ENCODE assay signal across 32 cellular contexts in genomic region chr1:50964863-50965262, GRCh38. TPM values are rescaled to one million over a fixed set of nuclear protein-coding genes. Genes with fewer than 3 reads are reported as not detected.
DNase-seq lines count a peak whose midpoint lies in the region; ATAC-seq, FAIRE-seq and TF ChIP-seq lines count a peak whose summit lies in the region.
"Had no signal": no experiment of that assay in that cellular context is flagged by ENCODE, and none has a peak within 500 bp of the region (broad histone marks: within the 10 kb centered on the region; RNA-seq: fewer than 3 reads in every experiment).

No MANE protein-coding gene starts in this region.

- no peaks in the 10 kb centered on the region for H4K20me1 ChIP-seq in K562 (replicated peaks; ENCODE audit: control insufficient read depth, insufficient read depth, low read length)

- in situ Hi-C loops in K562 (cut with MboI) = no loop called here

- FAIRE-seq in K562 (lab: Jason Lieb, UNC) = no peak
- FAIRE-seq: A204.1, A549, D721Med had no signal

- no peaks in the 10 kb centered on the region for H3K9me3 ChIP-seq in CD4-positive, alpha-beta T cell (ENCODE audit: control insufficient read depth, low read length)
- H3K9me3 ChIP-seq in K562 (replicated peaks; ENCODE audit: control insufficient read depth, insufficient read depth, low read depth, low read length) = no peaks in the 10 kb centered on the region
- H3K9me3 ChIP-seq: A549; BE2C; BLaER1; BLaER1 treated with 17β-estradiol and CSF1 and Interleukin-3, amounts not matched to agents 10 nM and 100 nM; Caco-2 had no signal

- intact Hi-C loops in CD4-positive, alpha-beta T cell (cut with DNase I, micrococcal nuclease) = loop anchor here (5.0 to 10.0 kb wide), 5 partner anchors 33 to 1400 kb away; partner anchors contain the start of genes CC2D1B (in 1 of the 2), KTI12 (in 1 of the 2) and RNF11 (in 1 of the 2)
- intact Hi-C loops in K562 (cut with micrococcal nuclease) = loop anchor here (10.0 kb wide), 1 partner anchor 190 kb away; no protein-coding TSS in a partner anchor

- H3K27me3 ChIP-seq in CD4-positive, alpha-beta T cell (ENCODE audit: control insufficient read depth, insufficient read depth, low read length) = no peaks in the 10 kb centered on the region
- no peaks in the 10 kb centered on the region for H3K27me3 ChIP-seq in K562 (ENCODE audit: control insufficient read depth in 2 of 2, insufficient read depth in 2 of 2, low read length in 2 of 2)
- H3K27me3 ChIP-seq: BE2C had no signal

- no peak overlapping the region for H3K9ac ChIP-seq in K562 (ENCODE audit: insufficient read depth in 1 of 2, low read depth in 2 of 2, low read length in 2 of 2)
- H3K9ac ChIP-seq: BLaER1; BLaER1 treated with 17β-estradiol and CSF1 and Interleukin-3, amounts not matched to agents 10 nM and 100 nM had no signal

- DNase-seq in CD4-positive, alpha-beta T cell = no peak
- DNase-seq in K562 (ENCODE audit: extremely low read depth in 1 of 4, low spot score in 3 of 4) (no peak), NCI-H446 (lab: John Stamatoyannopoulos, UW) (no peak)
- DNase-seq: 8988T; ACHN; AML-193; BE2C; C1 segment of cervical spinal cord; Caco-2; Calu3; CD4-positive, alpha-beta memory T cell; CD4-positive, CD25-positive, alpha-beta regulatory T cell; CD8-positive, alpha-beta memory T cell; CD8-positive, alpha-beta T cell; COR-L47; DMS 273 treated with DMSO at 0.1 percent for 48 hours; DMS153; DMS53; DMS79; DMS79 treated with DMSO at 0.1 percent for 48 hours; DND-41; EL had no signal

- H3K79me2 ChIP-seq in K562 (ENCODE audit: control insufficient read depth, insufficient read depth, low read length) = peaks cover 33% of the 10 kb centered on the region

- H3K27ac ChIP-seq in CD4-positive, alpha-beta T cell (ENCODE audit: low read depth, low read length) = no peak overlapping the region
- no peak overlapping the region for H3K27ac ChIP-seq in K562 (ENCODE audit: extremely low read depth, low read depth, low read length)
- H3K27ac ChIP-seq: 22Rv1; A549; BLaER1; BLaER1 treated with 17β-estradiol and CSF1 and Interleukin-3, amounts not matched to agents 10 nM and 100 nM; C4-2B had no signal

- CTCF ChIA-PET in CD4-positive, alpha-beta T cell (lab: Charles Lee) = no interaction called here
- CTCF ChIA-PET in K562 (lab: Yijun Ruan, JAX; ENCODE audit: low intra/inter-chr PET ratio) = no interaction called here

- ATAC-seq in CD4-positive, alpha-beta T cell (ENCODE audit: poor library complexity) = no peak
- ATAC-seq in K562 (no peak), HG02610 (IDR thresholded peaks at IDR 0.05; ENCODE audit: unreplicated experiment) (no peak)
- ATAC-seq: A549; CD8-positive, alpha-beta T cell had no signal

- H2AFZ ChIP-seq in K562 (ENCODE audit: low read depth, low read length) = no peak overlapping the region

- WGBS in K562 (ENCODE audit: insufficient coverage, low coverage, missing lambda C conversion rate) = 97% methylated on average over 11 of the region's 11 CpGs

- no peak overlapping the region for H3K4me3 ChIP-seq in K562
- H3K4me3 ChIP-seq: A549; BLaER1; BLaER1 treated with 17β-estradiol and CSF1 and Interleukin-3, amounts not matched to agents 10 nM and 100 nM had no signal

- H3K4me1 Mint-ChIP-seq in CD4-positive, alpha-beta T cell (ENCODE audit: low read depth) = peaks cover 18% of the 10 kb centered on the region

- no peak for TF ChIP-seq CTCF in CD4-positive, alpha-beta T cell (IDR thresholded peaks at IDR 0.05)
- no peak for TF ChIP-seq CTCF in K562 (IDR thresholded peaks at IDR 0.05 in 2 of 3, conservative IDR thresholded peaks at IDR 0.05 in 1 of 3; ENCODE audit: insufficient read depth in 2 of 3, low read depth in 1 of 3, low read length in 3 of 3)

- no peak for TF ChIP-seq POLR2A in K562 (conservative IDR thresholded peaks at IDR 0.05)

- peaks cover 22% of the 10 kb centered on the region for H3K36me3 Mint-ChIP-seq in CD4-positive, alpha-beta T cell (ENCODE audit: low read depth)
- H3K36me3 Mint-ChIP-seq: CD14-positive monocyte; CD4-positive, CD25-positive, alpha-beta regulatory T cell had no signal

- no peaks in the 10 kb centered on the region for H3K9me3 Mint-ChIP-seq in CD4-positive, alpha-beta T cell
- H3K9me3 Mint-ChIP-seq: CD4-positive, CD25-positive, alpha-beta regulatory T cell; CD8-positive, alpha-beta memory T cell; CD8-positive, alpha-beta T cell had no signal

- H3K4me1 ChIP-seq in K562 (replicated peaks in 1 of 2; ENCODE audit: control insufficient read depth in 2 of 2, insufficient read depth in 2 of 2, low read length in 2 of 2) = peaks cover 11 to 20% of the 10 kb centered on the region in 2 experiments; a peak in 4 of 5 replicates
- H3K4me1 ChIP-seq: BE2C, Caco-2 had no signal

- H3K4me3 Mint-ChIP-seq in CD4-positive, alpha-beta T cell = peak overlapping the region; percentile 38
- H3K4me3 Mint-ChIP-seq: B cell; CD14-positive monocyte; CD4-positive, alpha-beta memory T cell; CD8-positive, alpha-beta T cell had no signal

- no peak overlapping the region for H3K4me2 ChIP-seq in K562 (ENCODE audit: insufficient read depth, low read length)
- H3K4me2 ChIP-seq: A549; BLaER1; BLaER1 treated with 17β-estradiol and CSF1 and Interleukin-3, amounts not matched to agents 10 nM and 100 nM had no signal

- no peak overlapping the region for H3K27ac Mint-ChIP-seq in CD4-positive, alpha-beta T cell
- H3K27ac Mint-ChIP-seq: B cell; CD4-positive, CD25-positive, alpha-beta regulatory T cell; CD8-positive, alpha-beta memory T cell; CD8-positive, alpha-beta T cell had no signal

- POLR2A ChIA-PET in CD4-positive, alpha-beta T cell (lab: Charles Lee) = no interaction called here
- POLR2A ChIA-PET in K562 (lab: Yijun Ruan, JAX) = no interaction called here

- BruUV-seq in K562 (replicated peaks; lab: Mats Ljungman, UMichigan) = no TSS peak

- no peaks in the 10 kb centered on the region for H3K36me3 ChIP-seq in K562 (ENCODE audit: control insufficient read depth, insufficient read depth, low read length)
- H3K36me3 ChIP-seq: BE2C; BLaER1; BLaER1 treated with 17β-estradiol and CSF1 and Interleukin-3, amounts not matched to agents 10 nM and 100 nM had no signal

- H3K27me3 Mint-ChIP-seq in CD4-positive, alpha-beta T cell = no peaks in the 10 kb centered on the region
- H3K27me3 Mint-ChIP-seq: B cell; CD4-positive, alpha-beta memory T cell had no signal

- H3K9me1 ChIP-seq in K562 (ENCODE audit: control insufficient read depth, insufficient read depth, low read length) = no peaks in the 10 kb centered on the region

- TF ChIP-seq RAD21 in K562 (CRISPR knock-in tag; conservative IDR thresholded peaks at IDR 0.05 in 1 of 2, IDR thresholded peaks at IDR 0.05 in 1 of 2) = no peak

- TF ChIP-seq EP300 in K562 (IDR thresholded peaks at IDR 0.05; ENCODE audit: low read length) = no peak

TF ChIP-seq in K562, 482 proteins besides CTCF, POLR2A, EP300 and RAD21:
- TF ChIP-seq CREM (IDR thresholded peaks at IDR 0.05; ENCODE audit: low read depth) (no peak), DACH1 (IDR thresholded peaks at IDR 0.05; ENCODE audit: partially characterized antibody) (peak; percentile 90)

RNA-seq across cellular contexts. Expression of gene FAF1, which starts 4.8 kb away (rescaled TPM):
- total RNA-seq in CD4-positive, alpha-beta T cell = 10 to 100 TPM; 43.5 to 44.0 TPM
- 281 and 434 TPM in 2 replicates for total RNA-seq in K562 (2011; cell fraction: chromatin; rRNA removed; ENCODE audit: low replicate concordance)
- 44.0 and 67.8 TPM in 2 replicates for total RNA-seq in K562 (2011; cell fraction: nucleolus; rRNA removed)
- total RNA-seq in K562 (2011; cell fraction: nucleoplasm; rRNA removed) = 165 and 180 TPM in 2 replicates
- total RNA-seq in K562 (2014; rRNA removed) = 76.3 and 76.7 TPM in 2 replicates
- 225 and 267 TPM in 2 replicates for total RNA-seq in K562 (2014; rRNA removed; fragmentation: Illumina TruSeq; extraction: Trizol)
- 163 and 176 TPM in 2 replicates for total RNA-seq in K562 (2015; rRNA removed; fragmentation: Illumina TruSeq; extraction: Trizol)
- 186 and 190 TPM in 2 replicates for total RNA-seq in K562 (2021)
- 88.2 and 118 TPM in 2 replicates for polyA plus RNA-seq in K562 (2011; rRNA removed)
- polyA plus RNA-seq in K562 (2011; cell fraction: cytosol; rRNA removed) = 12.0 and 44.0 TPM in 2 replicates
- 30.1 and 41.4 TPM in 2 replicates for polyA plus RNA-seq in K562 (2011; cell fraction: nucleus; rRNA removed)
- 144 and 167 TPM in 2 replicates for polyA plus RNA-seq in K562 (2012)
- 186 and 212 TPM in 2 replicates for polyA plus RNA-seq in K562 (2014; fragmentation: Illumina TruSeq; extraction: Trizol)
- polyA plus RNA-seq in K562 (2014; fragmentation: Nextera tagmentation; extraction: Ambion mirVana) = 10 to 100 TPM; 48.7 to 60.9 TPM
- 78.9 and 92.7 TPM in 2 replicates for polyA plus RNA-seq in K562 (2014; rRNA removed)
- polyA minus RNA-seq in K562 (2011; rRNA and poly(A)+ RNA removed) = 295 and 351 TPM in 2 replicates
- 85.8 and 99.9 TPM in 2 replicates for polyA minus RNA-seq in K562 (2011; cell fraction: cytosol; rRNA and poly(A)+ RNA removed)
- 46.4 and 174 TPM in 2 replicates for polyA minus RNA-seq in K562 (2011; cell fraction: nucleus; rRNA and poly(A)+ RNA removed)

RNA-seq across cellular contexts. Expression of gene CDKN2C, which starts 5.2 kb away (rescaled TPM):
- total RNA-seq in CD4-positive, alpha-beta T cell = 1 to 10 TPM; 4.3 to 4.9 TPM
- total RNA-seq in K562 (2011; cell fraction: chromatin; rRNA removed; ENCODE audit: low replicate concordance) = 15.8 and 16.4 TPM in 2 replicates
- total RNA-seq in K562 (2011; cell fraction: nucleolus; rRNA removed) = 19.7 and 20.7 TPM in 2 replicates
- 19.7 and 23.7 TPM in 2 replicates for total RNA-seq in K562 (2011; cell fraction: nucleoplasm; rRNA removed)
- total RNA-seq in K562 (2014; rRNA removed) = 74.3 and 82.0 TPM in 2 replicates
- total RNA-seq in K562 (2014; rRNA removed; fragmentation: Illumina TruSeq; extraction: Trizol) = 38.2 and 41.3 TPM in 2 replicates
- total RNA-seq in K562 (2015; rRNA removed; fragmentation: Illumina TruSeq; extraction: Trizol) = 64.5 and 67.1 TPM in 2 replicates
- 56.7 and 62.2 TPM in 2 replicates for total RNA-seq in K562 (2021)
- polyA plus RNA-seq in K562 (2011; rRNA removed) = 27.0 and 28.5 TPM in 2 replicates
- polyA plus RNA-seq in K562 (2011; cell fraction: cytosol; rRNA removed) = 30.9 and 35.2 TPM in 2 replicates
- polyA plus RNA-seq in K562 (2011; cell fraction: nucleus; rRNA removed) = 17.3 and 17.5 TPM in 2 replicates
- 67.6 and 71.5 TPM in 2 replicates for polyA plus RNA-seq in K562 (2012)
- polyA plus RNA-seq in K562 (2014; fragmentation: Illumina TruSeq; extraction: Trizol) = 40.5 and 45.9 TPM in 2 replicates
- polyA plus RNA-seq in K562 (2014; fragmentation: Nextera tagmentation; extraction: Ambion mirVana) = 10 to 100 TPM; 11.9 to 18.2 TPM
- polyA plus RNA-seq in K562 (2014; rRNA removed) = 56.3 and 56.4 TPM in 2 replicates
- polyA minus RNA-seq in K562 (2011; rRNA and poly(A)+ RNA removed) = 25.9 and 29.4 TPM in 2 replicates
- 17.3 and 18.8 TPM in 2 replicates for polyA minus RNA-seq in K562 (2011; cell fraction: cytosol; rRNA and poly(A)+ RNA removed)
- 17.5 and 42.1 TPM in 2 replicates for polyA minus RNA-seq in K562 (2011; cell fraction: nucleus; rRNA and poly(A)+ RNA removed)
